In genomic region chr6:6525948-6526347, GRCh38 we compare ENCODE assay signal across 21 cellular contexts.
DNase-seq lines count a peak whose midpoint lies in the region; ATAC-seq, FAIRE-seq and TF ChIP-seq lines count a peak whose summit lies in the region.
"Had no signal": no experiment of that assay in that cellular context is flagged by ENCODE, and none has a peak within 500 bp of the region (broad histone marks: within the 10 kb centered on the region; RNA-seq: fewer than 3 reads in every experiment).

No MANE protein-coding gene starts in this region.

- no peaks in the 10 kb centered on the region for H3K79me2 ChIP-seq in HepG2 (ENCODE audit: insufficient read depth, low read length)

- H3K9me3 ChIP-seq in HepG2 (ENCODE audit: low read length) (no peaks in the 10 kb centered on the region), right lobe of liver (no peaks in the 10 kb centered on the region), endodermal cell (ENCODE audit: control insufficient read depth, low read length) (no peaks in the 10 kb centered on the region), BE2C (no peaks in the 10 kb centered on the region)
- H3K9me3 ChIP-seq: Caco-2 had no signal

- no peaks in the 10 kb centered on the region for H4K20me1 ChIP-seq in HepG2 (ENCODE audit: insufficient read depth, low read length)
- H4K20me1 ChIP-seq: BLaER1 treated with 17β-estradiol and CSF1 and Interleukin-3, amounts not matched to agents 10 nM and 100 nM had no signal

- H3K27ac Mint-ChIP-seq in endodermal cell = no peak overlapping the region
- H3K27ac Mint-ChIP-seq: CD4-positive, alpha-beta T cell; CD8-positive, alpha-beta T cell had no signal

- no peaks in the 10 kb centered on the region for H3K4me1 Mint-ChIP-seq in endodermal cell

- TF ChIP-seq CTCF in HepG2 (CRISPR knock-in tag; IDR thresholded peaks at IDR 0.05) (no peak), right lobe of liver (IDR thresholded peaks at IDR 0.05) (no peak), bronchial epithelial cell (IDR thresholded peaks at IDR 0.05; ENCODE audit: insufficient read depth, low read length, severe bottlenecking) (no peak), endodermal cell (conservative IDR thresholded peaks at IDR 0.05) (no peak), BE2C (IDR thresholded peaks at IDR 0.05; ENCODE audit: low read depth, low read length) (no peak)

- no peak for FAIRE-seq in HepG2 (lab: Jason Lieb, UNC)
- no peak for FAIRE-seq in bronchial epithelial cell (lab: Jason Lieb, UNC)
- FAIRE-seq: A204.1, D721Med, G401.6, GM12891, GM19239 had no signal

- H3K27me3 ChIP-seq in HepG2 (ENCODE audit: control insufficient read depth in 1 of 2, insufficient read depth in 2 of 2, low read length in 2 of 2) = peaks cover 2 to 11% of the 10 kb centered on the region in 2 experiments; a peak in 1 of 5 replicates
- H3K27me3 ChIP-seq in right lobe of liver = no peaks in the 10 kb centered on the region
- no peaks in the 10 kb centered on the region for H3K27me3 ChIP-seq in bronchial epithelial cell (ENCODE audit: control insufficient read depth, insufficient read depth, low read length)
- H3K27me3 ChIP-seq in endodermal cell (ENCODE audit: control insufficient read depth, insufficient read depth, low read length, poor library complexity, severe bottlenecking) = no peaks in the 10 kb centered on the region
- H3K27me3 ChIP-seq in BE2C = no peaks in the 10 kb centered on the region
- H3K27me3 ChIP-seq: BLaER1 treated with 17β-estradiol and CSF1 and Interleukin-3, amounts not matched to agents 10 nM and 100 nM had no signal

- no peaks in the 10 kb centered on the region for H3K36me3 Mint-ChIP-seq in endodermal cell (ENCODE audit: low read depth)
- H3K36me3 Mint-ChIP-seq: CD8-positive, alpha-beta T cell had no signal

- no peak for TF ChIP-seq RAD21 in HepG2 (CRISPR knock-in tag; IDR thresholded peaks at IDR 0.05)

- DNase-seq in HepG2 (ENCODE audit: low spot score) (no peak), right lobe of liver (no peak), bronchial epithelial cell (ENCODE audit: low read depth) (peak; percentile 2), sciatic nerve (ENCODE audit: low spot score) (no peak), endodermal cell (no peak), BE2C (no peak)
- DNase-seq: 8988T; ACHN; Caco-2; Calu3; CD4-positive, alpha-beta T cell; CD8-positive, alpha-beta T cell; DMS79 treated with DMSO at 0.1 percent for 48 hours; GF-D8 had no signal

- CTCF ChIA-PET in HepG2 (lab: Yijun Ruan, JAX; ENCODE audit: low intra/inter-chr PET ratio, low total read pairs) = no interaction called here

- H2AFZ ChIP-seq in HepG2 (ENCODE audit: low read length) = no peak overlapping the region

- H3K4me3 ChIP-seq in HepG2 (replicated peaks in 1 of 3; ENCODE audit: insufficient read depth in 1 of 3, low read depth in 2 of 3, low read length in 3 of 3) = no peak overlapping the region
- no peak overlapping the region for H3K4me3 ChIP-seq in right lobe of liver
- H3K4me3 ChIP-seq in bronchial epithelial cell (ENCODE audit: low read depth, low read length) = no peak overlapping the region
- no peak overlapping the region for H3K4me3 ChIP-seq in endodermal cell (ENCODE audit: low read length)
- H3K4me3 ChIP-seq in BE2C (ENCODE audit: low read depth, low read length) = no peak overlapping the region
- H3K4me3 ChIP-seq: BLaER1 treated with 17β-estradiol and CSF1 and Interleukin-3, amounts not matched to agents 10 nM and 100 nM had no signal

- POLR2A ChIA-PET in HepG2 (lab: Yijun Ruan, JAX) = no interaction called here

- H3K4me3 Mint-ChIP-seq in endodermal cell = no peak overlapping the region
- H3K4me3 Mint-ChIP-seq: CD4-positive, alpha-beta T cell; CD8-positive, alpha-beta T cell had no signal

- intact Hi-C loops in HepG2 (cut with micrococcal nuclease; ENCODE audit: unreplicated experiment) = no loop called here
- intact Hi-C loops in right lobe of liver (cut with DNase I) = no loop called here
- intact Hi-C loops in sciatic nerve (cut with DNase I) = no loop called here

- H3K9ac ChIP-seq in HepG2 (ENCODE audit: insufficient read depth, low read depth, low read length) = no peak overlapping the region
- H3K9ac ChIP-seq in endodermal cell (ENCODE audit: extremely low read depth, low read length, poor library complexity, severe bottlenecking) = no peak overlapping the region
- H3K9ac ChIP-seq: BLaER1 treated with 17β-estradiol and CSF1 and Interleukin-3, amounts not matched to agents 10 nM and 100 nM had no signal

- in situ Hi-C loops in HepG2 (cut with HindIII; ENCODE audit: extremely low pct_ligation_motif_present, low pct_unique_long_range_greater_than_20kb) = no loop called here

- H3K27ac ChIP-seq in HepG2 (ENCODE audit: extremely low read length, insufficient read depth, low read length) (no peak overlapping the region), right lobe of liver (no peak overlapping the region), endodermal cell (ENCODE audit: low read depth, low read length) (no peak overlapping the region)
- H3K27ac ChIP-seq: BLaER1 treated with 17β-estradiol and CSF1 and Interleukin-3, amounts not matched to agents 10 nM and 100 nM; C4-2B had no signal

- no TSS peak for BruUV-seq in HepG2 (replicated peaks; lab: Mats Ljungman, UMichigan)

- no peak for TF ChIP-seq POLR2A in HepG2 (IDR thresholded peaks at IDR 0.05; ENCODE audit: insufficient read depth in 1 of 2, low read depth in 2 of 2, low read length in 2 of 2)
- TF ChIP-seq POLR2A in right lobe of liver (IDR thresholded peaks at IDR 0.05) = no peak

- 5% methylated on average over 1 of the region's 1 CpG for WGBS in HepG2 (ENCODE audit: low lambda C conversion rate)
- 75% methylated on average over 1 of the region's 1 CpG for WGBS in right lobe of liver (ENCODE audit: insufficient coverage, low coverage, low lambda C conversion rate, missing lambda C conversion rate)
- 90 to 100% methylated on average over 1 of the region's 1 CpG for WGBS in endodermal cell (ENCODE audit: insufficient coverage in 1 of 2, insufficient read length in 1 of 2), 2 experiments

- H3K9me3 Mint-ChIP-seq in endodermal cell = no peaks in the 10 kb centered on the region
- H3K9me3 Mint-ChIP-seq: CD4-positive, alpha-beta T cell; CD8-positive, alpha-beta T cell had no signal

- ATAC-seq in HepG2 = no peak
- no peak for ATAC-seq in right lobe of liver
- ATAC-seq in sciatic nerve = peak; percentile 62
- ATAC-seq: CD8-positive, alpha-beta T cell had no signal

- no peaks in the 10 kb centered on the region for H3K4me1 ChIP-seq in HepG2 (ENCODE audit: insufficient read depth, low read length)
- H3K4me1 ChIP-seq in right lobe of liver = no peaks in the 10 kb centered on the region
- no peaks in the 10 kb centered on the region for H3K4me1 ChIP-seq in endodermal cell (ENCODE audit: control insufficient read depth, insufficient read depth, low read length)
- no peaks in the 10 kb centered on the region for H3K4me1 ChIP-seq in BE2C
- H3K4me1 ChIP-seq: Caco-2 had no signal

- no peak for TF ChIP-seq EP300 in HepG2 (IDR thresholded peaks at IDR 0.05; ENCODE audit: low read depth in 2 of 2, low read length in 2 of 2)
- TF ChIP-seq EP300 in HepG2 (CRISPR knock-in tag; IDR thresholded peaks at IDR 0.05; ENCODE audit: borderline replicate concordance) = no peak

- H3K36me3 ChIP-seq in HepG2 (replicated peaks in 1 of 2; ENCODE audit: control insufficient read depth in 1 of 2, insufficient read depth in 2 of 2, low read length in 2 of 2) (no peaks in the 10 kb centered on the region), right lobe of liver (no peaks in the 10 kb centered on the region), bronchial epithelial cell (ENCODE audit: control insufficient read depth, insufficient read depth, low read length) (no peaks in the 10 kb centered on the region), endodermal cell (ENCODE audit: control insufficient read depth, insufficient read depth, low read length) (no peaks in the 10 kb centered on the region), BE2C (no peaks in the 10 kb centered on the region)
- H3K36me3 ChIP-seq: BLaER1 treated with 17β-estradiol and CSF1 and Interleukin-3, amounts not matched to agents 10 nM and 100 nM had no signal

- H3K27me3 Mint-ChIP-seq in endodermal cell (ENCODE audit: insufficient read depth) = no peaks in the 10 kb centered on the region

- H3K4me2 ChIP-seq in HepG2 (ENCODE audit: low read depth, low read length) = no peak overlapping the region

TF ChIP-seq in HepG2, 621 proteins besides CTCF, POLR2A, EP300 and RAD21:
- no peak for TF ChIP-seq TERF1 (CRISPR knock-in tag; IDR thresholded peaks at IDR 0.05)
- TF ChIP-seq ZBTB7A (CRISPR knock-in tag; IDR thresholded peaks at IDR 0.05) = no peak
- peak; percentile 9 to 72; a peak in 2 of 4 replicates for TF ChIP-seq MAFK (conservative IDR thresholded peaks at IDR 0.05 in 1 of 2, IDR thresholded peaks at IDR 0.05 in 1 of 2; ENCODE audit: low read length in 2 of 2)
- TF ChIP-seq MAFF (IDR thresholded peaks at IDR 0.05; ENCODE audit: low read depth, low read length) = 0 out of 2 replicates have a peak, but pooled peaks have one; percentile 33
- TF ChIP-seq TRIM24 (CRISPR knock-in tag; IDR thresholded peaks at IDR 0.05) = no peak
- TF ChIP-seq NCOA1 (CRISPR knock-in tag; IDR thresholded peaks at IDR 0.05) = no peak
